Comparison of ENCODE assay signal across 24 cellular contexts in genomic region chr2:222288590-222289279, GRCh38. TPM values are rescaled to one million over a fixed set of nuclear protein-coding genes. Genes with fewer than 3 reads are reported as not detected.
"Had no signal": no experiment of that assay in that cellular context is flagged by ENCODE, and none has a peak within 500 bp of the region (broad histone marks: within the 10 kb centered on the region; RNA-seq: fewer than 3 reads in every experiment).

No MANE protein-coding gene starts in this region.

- DNase-seq: activated CD4-positive, alpha-beta T cell treated with anti-CD3 and anti-CD28 coated beads, Interleukin-2, amount 50 U/mL, for 48 hours; activated CD8-positive, alpha-beta memory T cell treated with anti-CD3 and anti-CD28 coated beads, Interleukin-2, amount 10 ng/mL, durations not matched to agents 7 days and 5 days; activated effector memory CD4-positive, alpha-beta T cell treated with Interleukin-2 at 50 U/mL for 16 hours; activated T-cell treated with anti-CD3 and anti-CD28 coated beads, Interleukin-2, amount 50 U/mL, for 24 hours; cortex of kidney; effector memory CD8-positive, alpha-beta T cell; gastrocnemius medialis; heart right ventricle; left ventricle myocardium superior; mesenchymal stem cell; naive thymus-derived CD8-positive, alpha-beta T cell; occipital lobe; small intestine; T-helper 1 cell; T1000; trophoblast cell had no signal

- H3K4me3 ChIP-seq: gastrocnemius medialis, heart right ventricle, suprapubic skin had no signal

- H3K9me3 Mint-ChIP-seq: activated T-cell treated with anti-CD3 and anti-CD28 coated beads, Interleukin-2, amount 50 U/mL, for 24 hours; stimulated activated naive CD8-positive, alpha-beta T cell treated with anti-CD3 and anti-CD28 coated beads, Interleukin-15, Interleukin-2, amounts not matched to agents 100 ng/mL and 50 ng/mL, for 24 hours had no signal

- FAIRE-seq: small intestine had no signal

- H3K4me3 Mint-ChIP-seq: activated CD8-positive, alpha-beta memory T cell treated with anti-CD3 and anti-CD28 coated beads, Interleukin-2, amount 10 ng/mL, durations not matched to agents 7 days and 5 days; activated T-cell treated with anti-CD3 and anti-CD28 coated beads, Interleukin-2, amount 50 U/mL, for 24 hours; effector memory CD8-positive, alpha-beta T cell; naive thymus-derived CD8-positive, alpha-beta T cell; stimulated activated naive CD8-positive, alpha-beta T cell treated with anti-CD3 and anti-CD28 coated beads, Interleukin-15, Interleukin-2, amounts not matched to agents 100 ng/mL and 50 ng/mL, for 24 hours had no signal

- H3K9me3 ChIP-seq: gastrocnemius medialis, suprapubic skin had no signal

- ATAC-seq: activated CD8-positive, alpha-beta memory T cell treated with anti-CD3 and anti-CD28 coated beads, Interleukin-2, amount 10 ng/mL, durations not matched to agents 7 days and 5 days; activated naive CD4-positive, alpha-beta T cell treated with anti-CD3 and anti-CD28 coated beads, Interleukin-2, amount 50 U/mL, for 72 hours; effector memory CD8-positive, alpha-beta T cell; gastrocnemius medialis; heart right ventricle; left ventricle myocardium superior; naive thymus-derived CD8-positive, alpha-beta T cell; right cardiac atrium had no signal

- H3K27ac Mint-ChIP-seq: activated CD8-positive, alpha-beta memory T cell treated with anti-CD3 and anti-CD28 coated beads, Interleukin-2, amount 10 ng/mL, durations not matched to agents 7 days and 5 days; activated naive CD4-positive, alpha-beta T cell treated with anti-CD3 and anti-CD28 coated beads, Interleukin-2, amount 50 U/mL, for 72 hours; activated T-cell treated with anti-CD3 and anti-CD28 coated beads, Interleukin-2, amount 50 U/mL, for 24 hours; effector memory CD8-positive, alpha-beta T cell; stimulated activated naive CD8-positive, alpha-beta T cell treated with anti-CD3 and anti-CD28 coated beads, Interleukin-15, Interleukin-2, amounts not matched to agents 100 ng/mL and 50 ng/mL, for 24 hours had no signal

- H3K27ac ChIP-seq: gastrocnemius medialis, heart right ventricle, suprapubic skin, VCaP had no signal

- H3K36me3 ChIP-seq: gastrocnemius medialis, heart right ventricle, suprapubic skin had no signal

RNA-seq across cellular contexts. Expression of gene PAX3, which starts 10.1 kb away (rescaled TPM):
- total RNA-seq: activated CD8-positive, alpha-beta memory T cell treated with anti-CD3 and anti-CD28 coated beads, Interleukin-2, amount 10 ng/mL, durations not matched to agents 7 days and 5 days; activated naive CD4-positive, alpha-beta T cell treated with anti-CD3 and anti-CD28 coated beads, Interleukin-2, amount 50 U/mL, for 72 hours; epithelial cell of proximal tubule; heart right ventricle; kidney epithelial cell; left ventricle myocardium superior; mucosa of gallbladder; naive thymus-derived CD8-positive, alpha-beta T cell had no signal
- polyA plus RNA-seq: naive thymus-derived CD8-positive, alpha-beta T cell; small intestine had no signal
